ENCODE assay signal across 24 cellular contexts in the genomic region with DNA sequence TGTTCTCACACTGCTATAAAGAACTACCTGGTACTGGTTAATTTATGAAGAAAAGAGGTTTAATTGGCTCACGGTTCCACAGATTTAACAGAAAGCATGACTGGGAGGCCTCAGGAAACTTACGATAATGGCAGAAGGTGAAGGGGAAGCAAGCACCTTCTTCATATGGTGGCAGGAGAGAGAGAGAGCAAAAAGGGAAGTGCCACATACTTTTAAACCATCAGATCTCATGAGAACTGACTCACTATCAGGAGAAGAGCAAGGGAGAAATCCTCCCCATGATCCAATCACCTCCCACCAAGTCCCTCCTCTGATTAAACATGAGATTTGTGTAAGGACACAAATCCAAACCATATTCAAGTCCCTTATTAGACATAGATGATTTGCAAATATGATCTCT.
"Had no signal": no experiment of that assay in that cellular context is flagged by ENCODE, and none has a peak within 500 bp of the region (broad histone marks: within the 10 kb centered on the region; RNA-seq: fewer than 3 reads in every experiment).

No MANE protein-coding gene starts in this region.

- H3K27ac ChIP-seq: brain microvascular endothelial cell, gastrocnemius medialis, heart left ventricle, sigmoid colon, transverse colon, vagina had no signal

- H3K4me3 Mint-ChIP-seq: activated CD8-positive, alpha-beta memory T cell treated with anti-CD3 and anti-CD28 coated beads, Interleukin-2, amount 10 ng/mL, durations not matched to agents 7 days and 5 days; activated CD8-positive, alpha-beta T cell treated with anti-CD3 and anti-CD28 coated beads for 36 hours; activated naive CD4-positive, alpha-beta T cell treated with anti-CD3 and anti-CD28 coated beads, Interleukin-2, amount 50 U/mL, for 24 hours; activated T-helper 1 cell treated with anti-CD3 and anti-CD28 coated beads, Interleukin-12 subunit alpha, Interleukin-12 subunit beta, Interleukin-2, Interleukin-4 antibody, amounts not matched to agents 30 ng/mL and 10 ng/mL and 1 ng/mL, durations not matched to agents 14 hours and 24 hours and 36 hours; natural killer cell; stimulated activated naive B cell treated with anti-CD40 and anti-IgM and Interleukin-4, amounts not matched to agents 10 μg/mL and 1 μg/mL and 100 μg/mL, for 72 hours had no signal

- H3K9me3 Mint-ChIP-seq: activated CD8-positive, alpha-beta T cell treated with anti-CD3 and anti-CD28 coated beads for 36 hours; activated naive CD4-positive, alpha-beta T cell treated with anti-CD3 and anti-CD28 coated beads, Interleukin-2, amount 50 U/mL, for 24 hours; activated T-helper 1 cell treated with anti-CD3 and anti-CD28 coated beads, Interleukin-12 subunit alpha, Interleukin-12 subunit beta, Interleukin-2, Interleukin-4 antibody, amounts not matched to agents 30 ng/mL and 10 ng/mL and 1 ng/mL, durations not matched to agents 14 hours and 24 hours and 36 hours; natural killer cell had no signal

- DNase-seq: activated CD4-positive, alpha-beta T cell treated with anti-CD3 and anti-CD28 coated beads for 48 hours; activated CD8-positive, alpha-beta memory T cell treated with anti-CD3 and anti-CD28 coated beads, Interleukin-2, amount 10 ng/mL, durations not matched to agents 7 days and 5 days; activated CD8-positive, alpha-beta T cell treated with anti-CD3 and anti-CD28 coated beads for 36 hours; activated gamma-delta T cell; aorta; brain microvascular endothelial cell; caudate nucleus; dermis blood vessel endothelial cell; effector CD8-positive, alpha-beta T cell; gastrocnemius medialis; heart left ventricle; left ventricle myocardium superior; mammary epithelial cell; midbrain; natural killer cell; sigmoid colon; stimulated activated CD4-positive, alpha-beta T cell treated with anti-CD3 and anti-CD28 coated beads, Interleukin-15, amount 100 ng/mL, for 24 hours; stimulated activated naive B cell treated with anti-CD40 and anti-IgM and Interleukin-4, amounts not matched to agents 10 μg/mL and 1 μg/mL and 100 μg/mL, for 72 hours; transverse colon had no signal

- ATAC-seq: activated CD8-positive, alpha-beta memory T cell treated with anti-CD3 and anti-CD28 coated beads, Interleukin-2, amount 10 ng/mL, durations not matched to agents 7 days and 5 days; activated CD8-positive, alpha-beta T cell treated with anti-CD3 and anti-CD28 coated beads for 36 hours; heart left ventricle; left ventricle myocardium superior; natural killer cell; stimulated activated naive B cell treated with anti-CD40 and anti-IgM and Interleukin-4, amounts not matched to agents 10 μg/mL and 1 μg/mL and 100 μg/mL, for 72 hours had no signal

- H3K27ac Mint-ChIP-seq: activated CD8-positive, alpha-beta memory T cell treated with anti-CD3 and anti-CD28 coated beads, Interleukin-2, amount 10 ng/mL, durations not matched to agents 7 days and 5 days; activated CD8-positive, alpha-beta T cell treated with anti-CD3 and anti-CD28 coated beads for 36 hours; activated naive CD4-positive, alpha-beta T cell treated with anti-CD3 and anti-CD28 coated beads, Interleukin-2, amount 50 U/mL, for 24 hours; activated T-helper 1 cell treated with anti-CD3 and anti-CD28 coated beads, Interleukin-12 subunit alpha, Interleukin-12 subunit beta, Interleukin-2, Interleukin-4 antibody, amounts not matched to agents 30 ng/mL and 10 ng/mL and 1 ng/mL, durations not matched to agents 14 hours and 24 hours and 36 hours; stimulated activated naive B cell treated with anti-CD40 and anti-IgM and Interleukin-4, amounts not matched to agents 10 μg/mL and 1 μg/mL and 100 μg/mL, for 72 hours had no signal

- H3K9me3 ChIP-seq: gastrocnemius medialis, heart left ventricle, sigmoid colon, transverse colon, vagina had no signal

- H3K4me2 ChIP-seq: smooth muscle cell had no signal

- H3K27me3 ChIP-seq: brain microvascular endothelial cell, gastrocnemius medialis, sigmoid colon, transverse colon, vagina had no signal

- H3K4me3 ChIP-seq: gastrocnemius medialis, heart left ventricle, sigmoid colon, smooth muscle cell, transverse colon, vagina had no signal

- H3K27me3 Mint-ChIP-seq: activated CD8-positive, alpha-beta memory T cell treated with anti-CD3 and anti-CD28 coated beads, Interleukin-2, amount 10 ng/mL, durations not matched to agents 7 days and 5 days; activated CD8-positive, alpha-beta T cell treated with anti-CD3 and anti-CD28 coated beads for 36 hours; activated naive CD4-positive, alpha-beta T cell treated with anti-CD3 and anti-CD28 coated beads, Interleukin-2, amount 50 U/mL, for 24 hours had no signal

- H3K36me3 ChIP-seq: brain microvascular endothelial cell, gastrocnemius medialis, heart left ventricle, sigmoid colon, transverse colon, vagina had no signal

- H3K36me3 Mint-ChIP-seq: natural killer cell had no signal

- FAIRE-seq: islet of Langerhans had no signal

- H3K4me1 ChIP-seq: gastrocnemius medialis, heart left ventricle, sigmoid colon, transverse colon, vagina had no signal
